Comparison of ENCODE assay signal across 21 cellular contexts in the genomic region with DNA sequence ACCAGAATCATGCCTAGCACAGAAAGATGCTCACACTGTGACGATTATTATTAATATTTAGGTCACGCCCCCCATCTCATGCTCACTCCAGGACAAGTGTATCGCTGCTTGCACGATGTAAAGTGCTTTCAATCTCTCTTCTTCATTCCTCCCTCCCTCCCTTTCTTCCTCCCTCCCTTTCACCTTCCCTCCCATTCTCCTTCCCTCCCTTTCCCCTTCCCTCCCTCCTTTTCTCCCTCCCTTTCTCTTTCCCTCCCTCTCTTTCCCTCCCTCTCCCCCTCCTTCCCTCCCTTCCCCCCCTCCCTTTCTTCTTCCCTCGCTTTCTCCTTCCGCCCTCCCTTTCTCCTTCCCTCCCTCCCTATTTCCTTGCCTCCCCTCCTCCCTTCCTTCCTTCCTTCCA. TPM values are rescaled to one million over a fixed set of nuclear protein-coding genes. Genes with fewer than 3 reads are reported as not detected.
A peak's percentile ranks its signal among the peaks of the same experiment; 100 is the strongest.
DNase-seq lines count a peak whose midpoint lies in the region; FAIRE-seq and TF ChIP-seq lines count a peak whose summit lies in the region.
"Had no signal": no experiment of that assay in that cellular context is flagged by ENCODE, and none has a peak within 500 bp of the region (broad histone marks: within the 10 kb centered on the region; RNA-seq: fewer than 3 reads in every experiment).

No MANE protein-coding gene starts in this region.

- H3K27me3 Mint-ChIP-seq in activated CD4-positive, alpha-beta T cell treated with anti-CD3 and anti-CD28 coated beads, Interleukin-2, amount 10 ng/mL, durations not matched to agents 7 days and 5 days: peaks cover 3% of the 10 kb centered on the region
- H3K27me3 Mint-ChIP-seq: stimulated activated naive CD8-positive, alpha-beta T cell treated with anti-CD3 and anti-CD28 coated beads, Interleukin-15, Interleukin-2, amounts not matched to agents 100 ng/mL and 50 ng/mL, for 24 hours; type B pancreatic cell had no signal

- no peak overlapping the region for H3K4me3 Mint-ChIP-seq in activated CD4-positive, alpha-beta T cell treated with anti-CD3 and anti-CD28 coated beads, Interleukin-2, amount 10 ng/mL, durations not matched to agents 7 days and 5 days
- H3K4me3 Mint-ChIP-seq: HFFc6; stimulated activated naive CD8-positive, alpha-beta T cell treated with anti-CD3 and anti-CD28 coated beads, Interleukin-15, Interleukin-2, amounts not matched to agents 100 ng/mL and 50 ng/mL, for 24 hours; type B pancreatic cell had no signal

- POLR2A ChIA-PET in activated CD4-positive, alpha-beta T cell treated with anti-CD3 and anti-CD28 coated beads, Interleukin-2, amount 10 ng/mL, durations not matched to agents 7 days and 5 days (lab: Charles Lee): no interaction called here
- POLR2A ChIA-PET in OCI-LY7 (lab: Charles Lee): interaction anchor here (1.4 kb wide), 1 partner anchor 20 kb away, joined by 8 read pairs; a partner anchor contains a TSS

- H3K36me3 Mint-ChIP-seq in activated CD4-positive, alpha-beta T cell treated with anti-CD3 and anti-CD28 coated beads, Interleukin-2, amount 10 ng/mL, durations not matched to agents 7 days and 5 days (ENCODE audit: low read depth): peaks cover 14% of the 10 kb centered on the region

- intact Hi-C loops in kidney (cut with DNase I): loop anchor here (10.0 kb wide), 1 partner anchor 243 kb away; no protein-coding TSS in a partner anchor
- intact Hi-C loops in OCI-LY7 (cut with micrococcal nuclease; ENCODE audit: unreplicated experiment): no loop called here

- no peaks in the 10 kb centered on the region for H3K79me2 ChIP-seq in OCI-LY7 (ENCODE audit: insufficient read depth, low read depth, low read length)

- H3K36me3 ChIP-seq in WERI-Rb-1 (peaks cover 7% of the 10 kb centered on the region; the same call in 1 of the 2 replicates), kidney (ENCODE audit: control insufficient read depth in 1 of 2, insufficient read depth in 2 of 2, low read length in 2 of 2) (no peaks in the 10 kb centered on the region), tibial nerve (peaks cover 0 to 41% (median 0%) of the 10 kb centered on the region in 3 donors), OCI-LY7 (ENCODE audit: insufficient read depth, low read length) (no peaks in the 10 kb centered on the region)

- H3K27ac Mint-ChIP-seq in activated CD4-positive, alpha-beta T cell treated with anti-CD3 and anti-CD28 coated beads, Interleukin-2, amount 10 ng/mL, durations not matched to agents 7 days and 5 days: peak overlapping the region; percentile 25
- H3K27ac Mint-ChIP-seq: HFFc6; stimulated activated naive CD8-positive, alpha-beta T cell treated with anti-CD3 and anti-CD28 coated beads, Interleukin-15, Interleukin-2, amounts not matched to agents 100 ng/mL and 50 ng/mL, for 24 hours; type B pancreatic cell had no signal

- H3K4me3 ChIP-seq in WERI-Rb-1 (ENCODE audit: low read depth, low read length) (no peak overlapping the region), kidney (ENCODE audit: low read length in 2 of 2) (peak overlapping the region; percentile 52 to 63), tibial nerve (no peak overlapping the region), OCI-LY7 (ENCODE audit: low read depth, low read length, poor library complexity, severe bottlenecking) (no peak overlapping the region)
- H3K4me3 ChIP-seq: lung had no signal

- H3K9me2 ChIP-seq in OCI-LY7 (ENCODE audit: insufficient read depth, low read length): no peaks in the 10 kb centered on the region

- peaks cover 33% of the 10 kb centered on the region for H3K4me1 Mint-ChIP-seq in activated CD4-positive, alpha-beta T cell treated with anti-CD3 and anti-CD28 coated beads, Interleukin-2, amount 10 ng/mL, durations not matched to agents 7 days and 5 days

- H3K4me1 ChIP-seq in kidney (ENCODE audit: control insufficient read depth in 1 of 2, insufficient read depth in 1 of 2, low read depth in 1 of 2, low read length in 2 of 2): peaks cover 12% of the 10 kb centered on the region in 2 donors
- peaks cover 0 to 29% (median 11%) of the 10 kb centered on the region in 4 donors for H3K4me1 ChIP-seq in tibial nerve
- H3K4me1 ChIP-seq in OCI-LY7 (ENCODE audit: insufficient read depth, low read length, poor library complexity, severe bottlenecking): peaks cover 13% of the 10 kb centered on the region

- TF ChIP-seq CTCF in WERI-Rb-1 (IDR thresholded peaks at IDR 0.05; ENCODE audit: low read depth, low read length) (no peak), kidney (IDR thresholded peaks at IDR 0.05; ENCODE audit: borderline replicate concordance, extremely low read depth, insufficient read depth) (no peak), tibial nerve (IDR thresholded peaks at IDR 0.05) (no peak), OCI-LY7 (conservative IDR thresholded peaks at IDR 0.05; ENCODE audit: low read length) (no peak), D721Med (IDR thresholded peaks at IDR 0.05; ENCODE audit: insufficient read depth, missing control alignments) (no peak)

- H3K9me3 ChIP-seq in WERI-Rb-1 (ENCODE audit: severe bottlenecking) (no peaks in the 10 kb centered on the region), kidney (ENCODE audit: control insufficient read depth in 1 of 2, low read length in 2 of 2) (no peaks in the 10 kb centered on the region), tibial nerve (no peaks in the 10 kb centered on the region), OCI-LY7 (ENCODE audit: low read length) (no peaks in the 10 kb centered on the region)

- WGBS in tibial nerve, 2 donors: 81 to 82% methylated on average over 5 to 6 of the region's 6 CpGs

- TF ChIP-seq POLR2A in tibial nerve (IDR thresholded peaks at IDR 0.05): no peak

- H3K27me3 ChIP-seq in WERI-Rb-1 (ENCODE audit: insufficient read depth, low read depth, severe bottlenecking): no peaks in the 10 kb centered on the region
- H3K27me3 ChIP-seq in tibial nerve: no peaks in the 10 kb centered on the region

- TF ChIP-seq EP300 in tibial nerve (IDR thresholded peaks at IDR 0.05): no peak

- peak overlapping the region; percentile 63; the same call in 1 of the 2 replicates for H3K27ac ChIP-seq in WERI-Rb-1
- H3K27ac ChIP-seq in kidney (ENCODE audit: low read depth in 2 of 2, low read length in 2 of 2): peak overlapping the region; percentile 69 to 76
- H3K27ac ChIP-seq in tibial nerve: peak overlapping the region in 3 of 4 donors; percentile 14 to 63 (median 35)
- H3K27ac ChIP-seq in OCI-LY7 (ENCODE audit: low read depth, low read length, poor library complexity, severe bottlenecking): no peak overlapping the region

- H4K20me1 ChIP-seq in OCI-LY7 (ENCODE audit: insufficient read depth, low read length): no peaks in the 10 kb centered on the region

- no peak overlapping the region for H2AFZ ChIP-seq in OCI-LY7 (ENCODE audit: low read length)

- DNase-seq in activated CD4-positive, alpha-beta T cell treated with anti-CD3 and anti-CD28 coated beads, Interleukin-2, amount 10 ng/mL, durations not matched to agents 7 days and 5 days: no peak
- no peak for DNase-seq in activated CD4-positive, alpha-beta T cell treated with anti-CD3 and anti-CD28 coated beads, Interleukin-2, amount 50 U/mL, for 4 hours
- DNase-seq in WERI-Rb-1: no peak
- DNase-seq in kidney: no peak
- no peak for DNase-seq in tibial nerve (ENCODE audit: low spot score in 2 of 2)
- DNase-seq in OCI-LY7 (ENCODE audit: low spot score): no peak
- no peak for DNase-seq in D721Med (ENCODE audit: insufficient read length, low spot score)
- no peak for DNase-seq in SW 1271 (lab: John Stamatoyannopoulos, UW)
- DNase-seq: activated CD4-positive, alpha-beta T cell treated with anti-CD3 and anti-CD28 coated beads for 48 hours; foreskin fibroblast; HFFc6; hippocampal formation; islet precursor cell; KBM-7; NCI-H1930; posterior cingulate gyrus; stimulated activated CD4-positive, alpha-beta T cell treated with anti-CD3 and anti-CD28 coated beads, Interleukin-2, amount 100 ng/mL, for 24 hours had no signal

- no TSS peak for BruUV-seq in OCI-LY7 (replicated peaks; lab: Mats Ljungman, UMichigan)

- CTCF ChIA-PET in activated CD4-positive, alpha-beta T cell treated with anti-CD3 and anti-CD28 coated beads, Interleukin-2, amount 10 ng/mL, durations not matched to agents 7 days and 5 days (lab: Charles Lee): interaction anchor here (1.9 kb wide), 1 partner anchor 18 kb away, joined by 6 read pairs; no protein-coding TSS in a partner anchor
- CTCF ChIA-PET in OCI-LY7 (lab: Charles Lee; ENCODE audit: unreplicated experiment): no interaction called here

- FAIRE-seq in kidney (lab: Jason Lieb, UNC) (no peak), D721Med (lab: Jason Lieb, UNC) (no peak)
- FAIRE-seq: TTC549 had no signal

- H3K4me2 ChIP-seq in OCI-LY7 (ENCODE audit: low read length): no peak overlapping the region

- no peak overlapping the region for H3K9ac ChIP-seq in kidney (ENCODE audit: low read length in 2 of 2)

- no peaks in the 10 kb centered on the region for H3K9me3 Mint-ChIP-seq in activated CD4-positive, alpha-beta T cell treated with anti-CD3 and anti-CD28 coated beads, Interleukin-2, amount 10 ng/mL, durations not matched to agents 7 days and 5 days
- H3K9me3 Mint-ChIP-seq: HFFc6; stimulated activated naive CD8-positive, alpha-beta T cell treated with anti-CD3 and anti-CD28 coated beads, Interleukin-15, Interleukin-2, amounts not matched to agents 100 ng/mL and 50 ng/mL, for 24 hours; type B pancreatic cell had no signal

RNA-seq across cellular contexts. Expression of a gene that starts 19.6 kb away (rescaled TPM):
- 100 to 1,000 TPM; 127 to 130 TPM for total RNA-seq in activated CD4-positive, alpha-beta T cell treated with anti-CD3 and anti-CD28 coated beads, Interleukin-2, amount 10 ng/mL, durations not matched to agents 7 days and 5 days
- total RNA-seq in kidney (175 TPM), tibial nerve (100 to 1,000 TPM in 3 of 4 donors, 10 to 100 TPM in 1; 96.9 to 128 (median 109) TPM), OCI-LY7 (2022) (76.9 and 86.6 TPM in 2 replicates)
- polyA plus RNA-seq in kidney (ENCODE audit: insufficient read depth, low read depth, low replicate concordance): 71.8 TPM
- 74.4 and 78.6 TPM in 2 replicates for total RNA-seq in OCI-LY7 (2014; rRNA removed; shearing (Covaris generic))

RNA-seq across cellular contexts. Expression of a gene that starts 46.1 kb away (rescaled TPM):
- 10 to 100 TPM; 24.7 to 24.9 TPM for total RNA-seq in activated CD4-positive, alpha-beta T cell treated with anti-CD3 and anti-CD28 coated beads, Interleukin-2, amount 10 ng/mL, durations not matched to agents 7 days and 5 days
- total RNA-seq in kidney (53.9 TPM), tibial nerve (100 to 1,000 TPM in 2 of 4 donors, 10 to 100 TPM in 2; 74.7 to 113 (median 97.5) TPM), OCI-LY7 (2022) (19.2 and 19.9 TPM in 2 replicates)
- 42.9 TPM for polyA plus RNA-seq in kidney (ENCODE audit: insufficient read depth, low read depth, low replicate concordance)
- 5.9 and 14.1 TPM in 2 replicates for total RNA-seq in OCI-LY7 (2014; rRNA removed; shearing (Covaris generic))

RNA-seq across cellular contexts. Expression of a gene that starts 46.4 kb away (rescaled TPM):
- total RNA-seq in activated CD4-positive, alpha-beta T cell treated with anti-CD3 and anti-CD28 coated beads, Interleukin-2, amount 10 ng/mL, durations not matched to agents 7 days and 5 days: 10 to 100 TPM; 19.4 to 22.1 TPM
- 15.3 TPM for total RNA-seq in kidney
- polyA plus RNA-seq in kidney (ENCODE audit: insufficient read depth, low read depth, low replicate concordance): 17.0 TPM
- 10 to 100 TPM; 21.2 to 39.0 (median 35.4) TPM for total RNA-seq in tibial nerve
- total RNA-seq in OCI-LY7 (2014; rRNA removed; shearing (Covaris generic)): 12.0 and 22.1 TPM in 2 replicates
- total RNA-seq in OCI-LY7 (2022): 18.5 and 21.8 TPM in 2 replicates

Comparison
In these comparisons a context has a peak if more than half of its experiments do, and no peak if none do; other contexts are left out.
1. H3K4me3 ChIP-seq: peak in kidney (2 of 2); none in WERI-Rb-1 (single experiment), tibial nerve (0 of 4) and OCI-LY7 (single experiment).